Comparison of ENCODE assay signal across 14 cellular contexts in the genomic region with DNA sequence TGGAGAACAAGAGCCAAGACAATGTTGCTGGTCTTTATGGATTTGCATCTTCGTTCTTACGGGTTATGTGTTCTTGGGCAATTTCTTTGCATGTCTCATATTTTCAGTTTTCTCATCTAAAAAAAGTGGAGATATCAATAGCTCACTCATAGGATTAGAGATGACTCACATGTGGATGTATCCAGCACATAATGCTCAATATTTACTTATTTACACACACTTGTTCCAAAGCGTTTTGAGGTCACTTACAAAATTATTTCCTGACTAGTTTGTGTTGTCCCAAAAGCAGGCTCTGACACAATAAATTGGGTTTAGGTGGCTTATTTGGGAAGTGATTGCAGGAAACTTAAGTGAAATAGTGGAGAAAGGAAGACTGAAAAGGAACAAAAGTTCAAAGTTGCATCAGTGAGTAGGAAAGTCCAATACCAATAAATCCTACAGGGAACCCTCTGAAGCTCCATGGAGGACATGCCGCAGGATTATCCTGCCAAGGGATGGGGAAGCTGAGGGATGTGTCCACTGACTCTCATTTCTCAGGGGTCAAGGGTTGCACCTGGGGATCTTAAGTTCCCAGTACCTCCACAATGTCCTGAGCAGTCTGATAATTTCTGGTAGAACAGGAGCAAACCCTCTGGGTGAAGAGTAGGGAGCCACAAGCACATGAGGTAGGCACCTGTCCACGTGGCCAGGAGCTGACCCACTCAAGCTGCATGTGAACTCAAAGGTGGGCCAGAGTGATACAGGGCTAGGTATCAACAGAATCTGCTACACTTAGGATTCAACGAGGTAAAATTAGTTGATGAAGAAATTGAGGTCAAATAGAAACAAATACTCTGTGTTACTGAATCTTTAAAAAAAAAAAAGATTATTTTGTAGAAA. TPM values are rescaled to one million over a fixed set of nuclear protein-coding genes. Genes with fewer than 3 reads are reported as not detected.
A peak's percentile ranks its signal among the peaks of the same experiment; 100 is the strongest.
DNase-seq lines count a peak whose midpoint lies in the region; ATAC-seq and TF ChIP-seq lines count a peak whose summit lies in the region.
"Had no signal": no experiment of that assay in that cellular context is flagged by ENCODE, and none has a peak within 500 bp of the region (broad histone marks: within the 10 kb centered on the region; RNA-seq: fewer than 3 reads in every experiment).

No MANE protein-coding gene starts in this region.

- no peaks in the 10 kb centered on the region for H3K27me3 ChIP-seq in PC-9 (ENCODE audit: insufficient read depth, low read depth)
- no peaks in the 10 kb centered on the region for H3K27me3 ChIP-seq in rectal smooth muscle tissue (ENCODE audit: control insufficient read depth, insufficient read depth, low read length)
- H3K27me3 ChIP-seq: SJCRH30 had no signal

- POLR2A ChIA-PET in PC-9 (lab: Charles Lee; ENCODE audit: unreplicated experiment): no interaction called here

- H4K20me1 ChIP-seq in PC-9 (ENCODE audit: insufficient read depth): no peaks in the 10 kb centered on the region

- intact Hi-C loops in PC-9 (cut with micrococcal nuclease; ENCODE audit: unreplicated experiment): no loop called here

- no TSS peak for BruUV-seq in PC-9 (replicated peaks; lab: Mats Ljungman, UMichigan)

- no peaks in the 10 kb centered on the region for H3K79me2 ChIP-seq in PC-9 (ENCODE audit: low read depth)

- H2AFZ ChIP-seq in PC-9: no peak overlapping the region

- DNase-seq in AG08395 (ENCODE audit: low spot score): peak; percentile 38
- DNase-seq in PC-9: peak in 1 of 2 experiments; percentile 67
- DNase-seq in fibroblast of the aortic adventitia (ENCODE audit: low read depth): peak; percentile 73
- DNase-seq in NCI-H187 treated with DMSO at 0.1 percent for 48 hours (lab: John Stamatoyannopoulos, UW): no peak
- DNase-seq in NCI-H526 (lab: John Stamatoyannopoulos, UW): no peak
- DNase-seq: activated CD8-positive, alpha-beta T cell treated with anti-CD3 and anti-CD28 coated beads, Interleukin-2, amount 10 ng/mL, durations not matched to agents 7 days and 5 days; effector CD4-positive, alpha-beta T cell; H7; NCI-H2171; NK-92 treated with Interleukin-12 subunit alpha and Interleukin-12 subunit beta, amount 100 ng/mL, for 24 hours; SJCRH30 had no signal

- H3K36me3 ChIP-seq in PC-9 (ENCODE audit: low read depth) (no peaks in the 10 kb centered on the region), rectal smooth muscle tissue (ENCODE audit: control insufficient read depth, insufficient read depth, low read length) (no peaks in the 10 kb centered on the region)
- H3K36me3 ChIP-seq: SJCRH30 had no signal

- ATAC-seq in GM18511 (IDR thresholded peaks at IDR 0.05; ENCODE audit: unreplicated experiment) (no peak), HG03442 (IDR thresholded peaks at IDR 0.05; ENCODE audit: unreplicated experiment) (no peak)
- ATAC-seq: activated CD8-positive, alpha-beta T cell treated with anti-CD3 and anti-CD28 coated beads, Interleukin-2, amount 10 ng/mL, durations not matched to agents 7 days and 5 days had no signal

- CTCF ChIA-PET in PC-9 (lab: Charles Lee): no interaction called here

- H3K4me3 ChIP-seq in PC-9 (no peak overlapping the region), fibroblast of the aortic adventitia (ENCODE audit: low read depth, low read length) (no peak overlapping the region), rectal smooth muscle tissue (ENCODE audit: low read length) (no peak overlapping the region)
- H3K4me3 ChIP-seq: SJCRH30 had no signal

- H3K27ac ChIP-seq in PC-9 (0 out of 2 replicates have a peak overlapping the region, but pooled peaks have one; percentile 13), rectal smooth muscle tissue (ENCODE audit: low read depth, low read length) (peak overlapping the region; percentile 56)
- H3K27ac ChIP-seq: SJCRH30 had no signal

- H3K9me3 ChIP-seq in PC-9 (ENCODE audit: insufficient read depth, low read depth): no peaks in the 10 kb centered on the region
- H3K9me3 ChIP-seq: SJCRH30 had no signal

- H3K4me1 ChIP-seq in PC-9 (replicated peaks; ENCODE audit: insufficient read depth) (peaks cover 19% of the 10 kb centered on the region), rectal smooth muscle tissue (ENCODE audit: control insufficient read depth, insufficient read depth, low read length) (peaks cover 3% of the 10 kb centered on the region)
- H3K4me1 ChIP-seq: SJCRH30 had no signal

- TF ChIP-seq CTCF in PC-9 (conservative IDR thresholded peaks at IDR 0.05) (no peak), fibroblast of the aortic adventitia (IDR thresholded peaks at IDR 0.05; ENCODE audit: insufficient read depth, low read length) (no peak)

- no peaks in the 10 kb centered on the region for H3K9me2 ChIP-seq in PC-9 (ENCODE audit: insufficient read depth)

- no peak overlapping the region for H3K9ac ChIP-seq in rectal smooth muscle tissue (ENCODE audit: low read length)

- H3K4me2 ChIP-seq in PC-9: 0 out of 2 replicates have a peak overlapping the region, but pooled peaks have one; percentile 4

- peaks cover 5% of the 10 kb centered on the region for H3F3A ChIP-seq in PC-9 (ENCODE audit: insufficient read depth, low read depth)

RNA-seq across cellular contexts. Expression of a gene that starts 37.4 kb away (rescaled TPM):
- 70.2 and 95.2 TPM in 2 replicates for total RNA-seq in PC-9 (2021)
- total RNA-seq in fibroblast of the aortic adventitia (ENCODE audit: low replicate concordance): 44.1 and 60.5 TPM in 2 replicates

Comparison
In these comparisons a context has a peak if more than half of its experiments do, and no peak if none do; other contexts are left out.
1. DNase-seq: peak in AG08395 (single experiment) and fibroblast of the aortic adventitia (single experiment); none in NCI-H187 treated with DMSO at 0.1 percent for 48 hours (single experiment) and NCI-H526 (0 of 2).